ENCODE assay signal across 8 cellular contexts in the genomic region with DNA sequence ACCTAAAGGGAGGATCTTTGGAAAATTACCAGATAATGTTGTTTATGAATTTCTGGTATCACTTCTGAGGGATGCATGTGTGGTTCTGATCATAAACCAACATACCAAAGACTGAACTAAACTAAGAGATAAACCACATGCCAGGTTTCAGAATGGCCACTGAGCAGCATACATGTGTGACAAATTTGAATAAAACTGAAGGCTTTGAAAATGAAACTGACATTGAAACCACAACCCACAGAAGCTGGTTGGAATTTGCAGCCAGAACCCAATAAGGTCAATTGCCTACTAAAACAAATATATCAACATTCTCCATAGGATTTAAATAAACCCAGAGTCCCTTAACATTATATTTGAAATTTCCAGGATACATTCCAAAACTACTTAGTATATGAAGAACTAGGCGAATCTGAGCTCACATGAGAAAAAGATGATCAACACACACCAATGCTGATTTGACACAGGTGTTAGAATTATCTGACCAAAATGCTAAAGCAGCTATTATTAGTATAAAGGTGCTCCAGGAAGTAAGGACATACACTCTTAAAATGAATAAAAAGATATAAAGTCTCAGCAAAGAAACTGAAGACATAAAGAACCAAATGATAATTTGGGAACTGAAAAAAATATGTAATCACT.
DNase-seq lines count a peak whose midpoint lies in the region; ATAC-seq and TF ChIP-seq lines count a peak whose summit lies in the region.
"Had no signal": no experiment of that assay in that cellular context is flagged by ENCODE, and none has a peak within 500 bp of the region (broad histone marks: within the 10 kb centered on the region; RNA-seq: fewer than 3 reads in every experiment).

No MANE protein-coding gene starts in this region.

- H3K27me3 ChIP-seq in Loucy (ENCODE audit: insufficient read depth, low read length, poor library complexity, severe bottlenecking) (no peaks in the 10 kb centered on the region), right lobe of liver (no peaks in the 10 kb centered on the region), thyroid gland (no peaks in the 10 kb centered on the region)

- H3K4me3 ChIP-seq in Loucy (ENCODE audit: low read length, poor library complexity, severe bottlenecking): peak overlapping the region; percentile 47
- no peak overlapping the region for H3K4me3 ChIP-seq in retinal pigment epithelial cell (ENCODE audit: low read length)
- no peak overlapping the region for H3K4me3 ChIP-seq in right lobe of liver
- H3K4me3 ChIP-seq in thyroid gland (replicated peaks in 1 of 3): no peak overlapping the region

- H3K27ac ChIP-seq in right lobe of liver (no peak overlapping the region), thyroid gland (no peak overlapping the region)

- peak; percentile 96 for ATAC-seq in GM19043 (IDR thresholded peaks at IDR 0.05; ENCODE audit: low read depth, unreplicated experiment)
- peak; percentile 87 for ATAC-seq in HG02840 (IDR thresholded peaks at IDR 0.05; ENCODE audit: low FRiP score, unreplicated experiment)
- no peak for ATAC-seq in right lobe of liver

- H3K9me2 ChIP-seq in Loucy (replicated peaks; ENCODE audit: low read depth, low read length): no peaks in the 10 kb centered on the region

- WGBS in right lobe of liver (ENCODE audit: insufficient coverage, low coverage, low lambda C conversion rate, missing lambda C conversion rate): 83% methylated on average over 1 of the region's 1 CpG
- 94 to 96% methylated on average over 1 of the region's 1 CpG for whole genome bisulfite sequencing in thyroid gland, 2 donors

- TF ChIP-seq POLR2A in right lobe of liver (IDR thresholded peaks at IDR 0.05): no peak
- no peak for TF ChIP-seq POLR2A in thyroid gland (IDR thresholded peaks at IDR 0.05)

- peak overlapping the region; percentile 49 for H3K9ac ChIP-seq in Loucy (ENCODE audit: low read depth, low read length, poor library complexity, severe bottlenecking)

- DNase-seq in retinal pigment epithelial cell (ENCODE audit: low read depth) (peak; percentile 1), right lobe of liver (no peak), kidney glomerular epithelial cell (lab: John Stamatoyannopoulos, UW) (no peak), thyroid gland (no peak)
- DNase-seq: activated CD8-positive, alpha-beta memory T cell treated with anti-CD3 and anti-CD28 coated beads, Interleukin-2, amount 50 U/mL, for 4 hours had no signal

- peak overlapping the region; percentile 83 for H2AFZ ChIP-seq in Loucy (ENCODE audit: low read length)

- no peaks in the 10 kb centered on the region for H3F3A ChIP-seq in Loucy (ENCODE audit: low read depth)

- H3K9me3 ChIP-seq in Loucy (ENCODE audit: insufficient read depth, low read depth, low read length): 0 out of 2 replicates have a peak, but pooled peaks cover 4% of the 10 kb centered on the region
- no peaks in the 10 kb centered on the region for H3K9me3 ChIP-seq in right lobe of liver
- no peaks in the 10 kb centered on the region for H3K9me3 ChIP-seq in thyroid gland

- peak overlapping the region; percentile 63 for H3K4me2 ChIP-seq in Loucy (ENCODE audit: low read depth, low read length, poor library complexity, severe bottlenecking)

- no peak for TF ChIP-seq CTCF in Loucy (conservative IDR thresholded peaks at IDR 0.05; ENCODE audit: low read length)
- no peak for TF ChIP-seq CTCF in retinal pigment epithelial cell (conservative IDR thresholded peaks at IDR 0.05; ENCODE audit: low read depth, low read length)
- TF ChIP-seq CTCF in right lobe of liver (IDR thresholded peaks at IDR 0.05): no peak
- TF ChIP-seq CTCF in thyroid gland (IDR thresholded peaks at IDR 0.05): no peak

- H3K36me3 ChIP-seq in Loucy (ENCODE audit: insufficient read depth, low read length) (no peaks in the 10 kb centered on the region), right lobe of liver (no peaks in the 10 kb centered on the region), thyroid gland (no peaks in the 10 kb centered on the region)

- H4K20me1 ChIP-seq in Loucy (ENCODE audit: insufficient read depth, low read length, poor library complexity, severe bottlenecking): no peaks in the 10 kb centered on the region

- no peaks in the 10 kb centered on the region for H3K79me2 ChIP-seq in Loucy (ENCODE audit: insufficient read depth, low read length)

- intact Hi-C loops in right lobe of liver (cut with DNase I) (no loop called here), thyroid gland (cut with DNase I) (no loop called here)

- peaks cover 26% of the 10 kb centered on the region for H3K4me1 ChIP-seq in Loucy (ENCODE audit: insufficient read depth, low read length, poor library complexity, severe bottlenecking)
- H3K4me1 ChIP-seq in right lobe of liver: no peaks in the 10 kb centered on the region
- no peaks in the 10 kb centered on the region for H3K4me1 ChIP-seq in thyroid gland

Comparison
In these comparisons a context has a peak if more than half of its experiments do, and no peak if none do; other contexts are left out.
1. ATAC-seq: peak in GM19043 (single experiment) and HG02840 (single experiment); none in right lobe of liver (0 of 4).